ENCODE assay signal across 25 cellular contexts in genomic region chr9:78644359-78644758, GRCh38.
"Had no signal": no experiment of that assay in that cellular context is flagged by ENCODE, and none has a peak within 500 bp of the region (broad histone marks: within the 10 kb centered on the region; RNA-seq: fewer than 3 reads in every experiment).

No MANE protein-coding gene starts in this region.

- H3K4me1 ChIP-seq: SJCRH30 had no signal

- DNase-seq: activated CD4-positive, alpha-beta T cell treated with anti-CD3 and anti-CD28 coated beads, Interleukin-2, amount 10 ng/mL, durations not matched to agents 24 days and 14 days; activated CD4-positive, alpha-beta T cell treated with anti-CD3 and anti-CD28 coated beads, Interleukin-2, amount 50 U/mL, for 4 hours; activated CD8-positive, alpha-beta T cell treated with anti-CD3 and anti-CD28 coated beads for 36 hours; activated effector memory CD4-positive, alpha-beta T cell treated with anti-CD3 and anti-CD28 coated beads, Interleukin-2, amount 50 U/mL, for 16 hours; activated naive CD4-positive, alpha-beta T cell; activated naive CD4-positive, alpha-beta T cell treated with anti-CD3 and anti-CD28 coated beads, Interleukin-2, amount 50 U/mL, for 16 hours; activated naive CD8-positive, alpha-beta T cell treated with anti-CD3 and anti-CD28 coated beads for 36 hours; activated T-cell treated with anti-CD3 and anti-CD28 coated beads, Interleukin-2, amount 50 U/mL, for 1 hour; activated T-cell treated with anti-CD3 and anti-CD28 coated beads, Interleukin-2, amount 50 U/mL, for 72 hours; caudate nucleus; MM.1S; NCI-H1105 treated with DMSO at 0.1 percent for 48 hours; NCI-H1436; NCI-H1694; NCI-H1930; NCI-H2081 treated with DMSO at 0.1 percent for 48 hours; NCI-H345; NCI-H524 treated with DMSO at 0.1 percent for 48 hours; SHP77; SJCRH30; T1000 had no signal

- H3K9me3 ChIP-seq: SJCRH30 had no signal

- H3K27ac ChIP-seq: KMS-11, SJCRH30, SK-N-MC had no signal

- H3K9ac ChIP-seq: KMS-11 had no signal

- H3K4me2 ChIP-seq: KMS-11 had no signal

- H3K27me3 ChIP-seq: SJCRH30 had no signal

- ATAC-seq: activated CD8-positive, alpha-beta T cell treated with anti-CD3 and anti-CD28 coated beads for 36 hours; activated T-cell treated with anti-CD3 and anti-CD28 coated beads, Interleukin-2, amount 50 U/mL, for 72 hours; activated T-helper 17 cell treated with anti-CD3 and anti-CD28 coated beads, Interleukin-2, amount 50 U/mL, for 72 hours; Panc1 had no signal

- H3K4me3 ChIP-seq: SJCRH30, SK-N-MC had no signal

- H3K36me3 ChIP-seq: SJCRH30 had no signal
